ENCODE assay signal across 30 cellular contexts in the genomic region with DNA sequence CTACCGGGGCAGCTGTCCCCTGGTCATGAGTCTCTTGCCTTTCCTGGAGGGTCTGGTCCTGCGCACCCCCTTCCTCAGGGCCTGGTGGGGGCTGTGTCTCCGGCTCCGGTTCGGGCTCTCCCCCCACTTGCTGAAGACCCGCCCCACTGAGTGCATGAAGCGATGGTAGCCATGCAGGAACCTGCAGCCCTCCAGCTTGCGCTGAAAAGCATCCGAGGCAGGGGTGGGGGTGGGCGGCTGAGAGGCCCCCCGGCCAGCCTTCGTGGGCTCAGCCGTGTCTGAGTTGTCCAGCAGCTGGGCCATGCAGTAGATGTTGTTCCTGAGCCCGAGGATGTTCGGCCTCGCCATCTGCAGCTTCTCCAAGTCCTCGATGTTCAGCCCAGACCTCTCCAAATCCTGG. TPM values are rescaled to one million over a fixed set of nuclear protein-coding genes. Genes with fewer than 3 reads are reported as not detected.
DNase-seq lines count a peak whose midpoint lies in the region; ATAC-seq and TF ChIP-seq lines count a peak whose summit lies in the region.
"Had no signal": no experiment of that assay in that cellular context is flagged by ENCODE, and none has a peak within 500 bp of the region (broad histone marks: within the 10 kb centered on the region; RNA-seq: fewer than 3 reads in every experiment).

No MANE protein-coding gene starts in this region.

- H2AFZ ChIP-seq in DND-41 (ENCODE audit: low read depth, low read length) (no peak overlapping the region), neuronal stem cell (ENCODE audit: low read length) (peak overlapping the region; percentile 81)

- POLR2A ChIA-PET in activated CD8-positive, alpha-beta T cell treated with anti-CD3 and anti-CD28 coated beads, Interleukin-2, amount 10 ng/mL, durations not matched to agents 7 days and 5 days (lab: Charles Lee) = interaction anchor here (1.3 to 2.7 kb wide), 2 partner anchors 19 to 23 kb away, joined by 4 to 17 read pairs; a partner anchor contains a TSS

- H2BK12ac ChIP-seq in neuronal stem cell (ENCODE audit: low read length) = peak overlapping the region; percentile 16

- peak overlapping the region; percentile 69 for H3K18ac ChIP-seq in neuronal stem cell (ENCODE audit: low read length)

- H4K20me1 ChIP-seq in DND-41 (ENCODE audit: insufficient read depth, low read length) = peaks cover 38% of the 10 kb centered on the region

- WGBS in neuronal stem cell (ENCODE audit: extremely low coverage in 2 of 2, insufficient read length in 2 of 2, insufficient replicate concordance in 1 of 2), 2 donors = no CpG with 5 or more reads among the region's 17 CpGs

- no peaks in the 10 kb centered on the region for H3K79me1 ChIP-seq in neuronal stem cell (ENCODE audit: low read depth, low read length)

- H3K4me1 Mint-ChIP-seq in activated CD8-positive, alpha-beta memory T cell treated with anti-CD3 and anti-CD28 coated beads, Interleukin-2, amount 10 ng/mL, durations not matched to agents 7 days and 5 days = peaks cover 59% of the 10 kb centered on the region
- H3K4me1 Mint-ChIP-seq in activated CD8-positive, alpha-beta T cell treated with anti-CD3 and anti-CD28 coated beads, Interleukin-2, amount 10 ng/mL, durations not matched to agents 7 days and 5 days (ENCODE audit: low read depth) = peaks cover 61% of the 10 kb centered on the region
- H3K4me1 Mint-ChIP-seq: mesothelial cell of epicardium had no signal

- peak overlapping the region; percentile 87 for H2BK15ac ChIP-seq in neuronal stem cell (ENCODE audit: low read length)

- H3K36me3 ChIP-seq in DND-41 (ENCODE audit: insufficient read depth, low read length) (peaks cover 62% of the 10 kb centered on the region), neuronal stem cell (replicated peaks in 1 of 2; ENCODE audit: control insufficient read depth in 2 of 2, insufficient read depth in 2 of 2, low read length in 2 of 2) (no peaks in the 10 kb centered on the region)
- H3K36me3 ChIP-seq: BE2C, colonic mucosa, transverse colon had no signal

- H3K9me3 Mint-ChIP-seq in activated CD8-positive, alpha-beta memory T cell treated with anti-CD3 and anti-CD28 coated beads, Interleukin-2, amount 10 ng/mL, durations not matched to agents 7 days and 5 days (ENCODE audit: low read depth) = no peaks in the 10 kb centered on the region
- no peaks in the 10 kb centered on the region for H3K9me3 Mint-ChIP-seq in activated CD8-positive, alpha-beta T cell treated with anti-CD3 and anti-CD28 coated beads, Interleukin-2, amount 10 ng/mL, durations not matched to agents 7 days and 5 days (ENCODE audit: insufficient read depth)
- H3K9me3 Mint-ChIP-seq: activated naive CD4-positive, alpha-beta T cell treated with anti-CD3 and anti-CD28 coated beads for 36 hours; mesothelial cell of epicardium; naive B cell had no signal

- no peaks in the 10 kb centered on the region for H3K27me3 Mint-ChIP-seq in activated CD8-positive, alpha-beta memory T cell treated with anti-CD3 and anti-CD28 coated beads, Interleukin-2, amount 10 ng/mL, durations not matched to agents 7 days and 5 days
- no peaks in the 10 kb centered on the region for H3K27me3 Mint-ChIP-seq in activated CD8-positive, alpha-beta T cell treated with anti-CD3 and anti-CD28 coated beads, Interleukin-2, amount 10 ng/mL, durations not matched to agents 7 days and 5 days (ENCODE audit: low read depth)

- H3K14ac ChIP-seq in neuronal stem cell (ENCODE audit: low read length) = no peak overlapping the region

- H3K36me3 Mint-ChIP-seq in activated CD8-positive, alpha-beta memory T cell treated with anti-CD3 and anti-CD28 coated beads, Interleukin-2, amount 10 ng/mL, durations not matched to agents 7 days and 5 days = peaks cover 49% of the 10 kb centered on the region
- H3K36me3 Mint-ChIP-seq in activated CD8-positive, alpha-beta T cell treated with anti-CD3 and anti-CD28 coated beads, Interleukin-2, amount 10 ng/mL, durations not matched to agents 7 days and 5 days (ENCODE audit: low read depth) = peaks cover 71% of the 10 kb centered on the region
- H3K36me3 Mint-ChIP-seq: mesothelial cell of epicardium, naive B cell had no signal

- no peak overlapping the region for H2BK5ac ChIP-seq in neuronal stem cell (ENCODE audit: low read length)

- H3K27me3 ChIP-seq in DND-41 (ENCODE audit: insufficient read depth, low read length, poor library complexity) (no peaks in the 10 kb centered on the region), neuronal stem cell (ENCODE audit: control insufficient read depth in 3 of 3, insufficient read depth in 3 of 3, low read depth in 1 of 3, low read length in 3 of 3) (peaks cover 0 to 8% (median 0%) of the 10 kb centered on the region in 3 experiments)
- H3K27me3 ChIP-seq: BE2C, colonic mucosa, transverse colon had no signal

- H3K27ac ChIP-seq in DND-41 (ENCODE audit: low read length) = peak overlapping the region; percentile 96
- H3K27ac ChIP-seq in neuronal stem cell (replicated peaks; ENCODE audit: low read length) = no peak overlapping the region
- H3K27ac ChIP-seq: colonic mucosa, epithelial cell of prostate, transverse colon had no signal

- H3K4me3 Mint-ChIP-seq in activated CD8-positive, alpha-beta memory T cell treated with anti-CD3 and anti-CD28 coated beads, Interleukin-2, amount 10 ng/mL, durations not matched to agents 7 days and 5 days = peak overlapping the region; percentile 98
- H3K4me3 Mint-ChIP-seq in activated CD8-positive, alpha-beta T cell treated with anti-CD3 and anti-CD28 coated beads, Interleukin-2, amount 10 ng/mL, durations not matched to agents 7 days and 5 days = peak overlapping the region; percentile 96
- H3K4me3 Mint-ChIP-seq: mesothelial cell of epicardium had no signal

- H3K4me1 ChIP-seq in DND-41 (ENCODE audit: insufficient read depth, low read length) (peaks cover 72% of the 10 kb centered on the region), neuronal stem cell (ENCODE audit: control insufficient read depth in 2 of 2, insufficient read depth in 1 of 2, low read depth in 1 of 2, low read length in 2 of 2) (peaks cover 1 to 15% of the 10 kb centered on the region in 2 donors)
- H3K4me1 ChIP-seq: BE2C, colonic mucosa had no signal

- peak overlapping the region; percentile 93 for H3K9ac ChIP-seq in DND-41 (ENCODE audit: low read depth, low read length)
- H3K9ac ChIP-seq in neuronal stem cell (ENCODE audit: low read depth, low read length, poor library complexity) = no peak overlapping the region

- peaks cover 70% of the 10 kb centered on the region for H3K79me2 ChIP-seq in DND-41 (ENCODE audit: insufficient read depth, low read length)

- no peak overlapping the region for H3K4ac ChIP-seq in neuronal stem cell (ENCODE audit: low read length)

- H3K9me3 ChIP-seq in DND-41 (ENCODE audit: insufficient read depth, low read length, severe bottlenecking) = no peaks in the 10 kb centered on the region
- H3K9me3 ChIP-seq in neuronal stem cell (replicated peaks in 1 of 2; ENCODE audit: control insufficient read depth in 2 of 2, insufficient read depth in 1 of 2, low read depth in 1 of 2, low read length in 2 of 2) = peaks cover 0 to 2% of the 10 kb centered on the region in 2 donors
- H3K9me3 ChIP-seq: BE2C, colonic mucosa, transverse colon had no signal

- CTCF ChIA-PET in activated CD8-positive, alpha-beta memory T cell treated with anti-CD3 and anti-CD28 coated beads, Interleukin-2, amount 10 ng/mL, durations not matched to agents 7 days and 5 days (lab: Charles Lee) = interaction anchor here (0.7 to 6.4 kb wide), 17 partner anchors 9 to 161 kb away, joined by 3 to 53 read pairs (median 6); a partner anchor contains a TSS
- CTCF ChIA-PET in activated CD8-positive, alpha-beta T cell treated with anti-CD3 and anti-CD28 coated beads, Interleukin-2, amount 10 ng/mL, durations not matched to agents 7 days and 5 days (lab: Charles Lee) = interaction anchor here (0.7 to 4.9 kb wide), 30 partner anchors 9 to 659 kb away, joined by 3 to 60 read pairs (median 5); a partner anchor contains a TSS

- no peak for DNase-seq in activated CD8-positive, alpha-beta memory T cell treated with anti-CD3 and anti-CD28 coated beads, Interleukin-2, amount 10 ng/mL, durations not matched to agents 7 days and 5 days
- no peak for DNase-seq in activated CD8-positive, alpha-beta memory T cell treated with anti-CD3 and anti-CD28 coated beads, Interleukin-2, amount 50 U/mL, for 4 hours
- DNase-seq in DND-41 (peak; percentile 40), neuronal stem cell (ENCODE audit: low spot score) (no peak)
- no peak for DNase-seq in activated CD8-positive, alpha-beta T cell treated with anti-CD3 and anti-CD28 coated beads, Interleukin-2, amount 10 ng/mL, durations not matched to agents 7 days and 5 days
- no peak for DNase-seq in stimulated activated CD4-positive, alpha-beta T cell treated with anti-CD3 and anti-CD28 coated beads, Interleukin-4, amount 100 ng/mL, for 24 hours
- DNase-seq in stimulated activated CD4-positive, alpha-beta T cell treated with anti-CD3 and anti-CD28 coated beads, Interleukin-1b, Interleukin-23, amount 100 ng/mL, for 48 hours = no peak
- DNase-seq: ACHN; activated naive CD4-positive, alpha-beta T cell treated with anti-CD3 and anti-CD28 coated beads for 36 hours; BE2C; COR-L47; DMS79; effector CD8-positive, alpha-beta T cell; HCEC 1CT; left ventricle myocardium superior; MM.1S; naive B cell; NCI-H1417; NCI-H2029 treated with DMSO at 0.1 percent for 48 hours; NCI-H69; SHP77 treated with DMSO at 0.1 percent for 48 hours; SW 1271; transverse colon had no signal

- peak overlapping the region; percentile 97 for H3K27ac Mint-ChIP-seq in activated CD8-positive, alpha-beta memory T cell treated with anti-CD3 and anti-CD28 coated beads, Interleukin-2, amount 10 ng/mL, durations not matched to agents 7 days and 5 days
- H3K27ac Mint-ChIP-seq in activated CD8-positive, alpha-beta T cell treated with anti-CD3 and anti-CD28 coated beads, Interleukin-2, amount 10 ng/mL, durations not matched to agents 7 days and 5 days = peak overlapping the region; percentile 97
- H3K27ac Mint-ChIP-seq: mesothelial cell of epicardium had no signal

- no peak overlapping the region for H3K23ac ChIP-seq in neuronal stem cell (ENCODE audit: low read depth, low read length, poor library complexity)

- H3K4me3 ChIP-seq in DND-41 (ENCODE audit: low read depth in 1 of 2, low read length in 2 of 2) (peak overlapping the region; percentile 70 to 85; a peak in 3 of 4 replicates), neuronal stem cell (ENCODE audit: low read length in 2 of 2) (no peak overlapping the region)
- H3K4me3 ChIP-seq: colonic mucosa had no signal

- peak overlapping the region; percentile 99 for H3K4me2 ChIP-seq in DND-41 (ENCODE audit: insufficient read depth, low read length)
- no peak overlapping the region for H3K4me2 ChIP-seq in neuronal stem cell (ENCODE audit: insufficient read depth, low read length, poor library complexity, severe bottlenecking)

- no peak for ATAC-seq in activated CD8-positive, alpha-beta memory T cell treated with anti-CD3 and anti-CD28 coated beads, Interleukin-2, amount 10 ng/mL, durations not matched to agents 7 days and 5 days
- no peak for ATAC-seq in DND-41 (ENCODE audit: insufficient read depth, low read depth)
- no peak for ATAC-seq in activated CD8-positive, alpha-beta T cell treated with anti-CD3 and anti-CD28 coated beads, Interleukin-2, amount 10 ng/mL, durations not matched to agents 7 days and 5 days
- ATAC-seq in GM18502 (IDR thresholded peaks at IDR 0.05; ENCODE audit: poor library complexity, unreplicated experiment) = no peak

- H4K91ac ChIP-seq in neuronal stem cell (ENCODE audit: low read depth, low read length, poor library complexity) = no peak overlapping the region

- TF ChIP-seq CTCF in DND-41 (IDR thresholded peaks at IDR 0.05; ENCODE audit: borderline replicate concordance, extremely low read depth, low read length, poor library complexity, severe bottlenecking) = no peak

- peak overlapping the region; percentile 8 for H2AK5ac ChIP-seq in neuronal stem cell (ENCODE audit: low read depth, low read length)

- no peak overlapping the region for H4K8ac ChIP-seq in neuronal stem cell (ENCODE audit: low read depth, low read length)

- no peak overlapping the region for H2BK120ac ChIP-seq in neuronal stem cell (ENCODE audit: low read depth, low read length)

RNA-seq across cellular contexts. Expression of a gene that starts 2.8 kb away (rescaled TPM):
- 100 to 1,000 TPM; 122 to 141 TPM for total RNA-seq in activated CD8-positive, alpha-beta memory T cell treated with anti-CD3 and anti-CD28 coated beads, Interleukin-2, amount 10 ng/mL, durations not matched to agents 7 days and 5 days
- total RNA-seq in activated CD8-positive, alpha-beta T cell treated with anti-CD3 and anti-CD28 coated beads, Interleukin-2, amount 10 ng/mL, durations not matched to agents 7 days and 5 days = 100 to 1,000 TPM; 135 to 140 TPM
- 0.01 TPM for polyA plus RNA-seq in neuronal stem cell (2013, experiment 1 of 2)
- polyA plus RNA-seq in neuronal stem cell (2013, experiment 2 of 2) = 0.04 TPM
- total RNA-seq: bronchial epithelial cell, glomerular endothelial cell, left ventricle myocardium superior, mesothelial cell of epicardium, osteocyte, transverse colon had no signal

RNA-seq across cellular contexts. Expression of a gene that starts 17.3 kb away (rescaled TPM):
- 100 to 1,000 TPM; 107 to 304 TPM for total RNA-seq in activated CD8-positive, alpha-beta memory T cell treated with anti-CD3 and anti-CD28 coated beads, Interleukin-2, amount 10 ng/mL, durations not matched to agents 7 days and 5 days
- total RNA-seq in activated CD8-positive, alpha-beta T cell treated with anti-CD3 and anti-CD28 coated beads, Interleukin-2, amount 10 ng/mL, durations not matched to agents 7 days and 5 days = 100 to 1,000 TPM; 532 to 569 TPM
- 1.4 TPM for polyA plus RNA-seq in neuronal stem cell (2013, experiment 1 of 2)
- polyA plus RNA-seq in neuronal stem cell (2013, experiment 2 of 2) = 1.4 TPM

RNA-seq across cellular contexts. Expression of a gene that starts 25.4 kb away (rescaled TPM):
- total RNA-seq in activated CD8-positive, alpha-beta memory T cell treated with anti-CD3 and anti-CD28 coated beads, Interleukin-2, amount 10 ng/mL, durations not matched to agents 7 days and 5 days = 10 to 100 TPM in 1 of 2 experiments, 1 to 10 TPM in 1; 8.7 to 10.2 TPM
- 10 to 100 TPM; 24.5 to 25.4 TPM for total RNA-seq in activated CD8-positive, alpha-beta T cell treated with anti-CD3 and anti-CD28 coated beads, Interleukin-2, amount 10 ng/mL, durations not matched to agents 7 days and 5 days
- polyA plus RNA-seq in neuronal stem cell (2013, experiment 1 of 2) = 13.2 TPM
- polyA plus RNA-seq in neuronal stem cell (2013, experiment 2 of 2) = 14.0 TPM

Comparison
In these comparisons a context has a peak if more than half of its experiments do, and no peak if none do; other contexts are left out.
1. H3K4me3 ChIP-seq: peak in DND-41 (2 of 2); none in neuronal stem cell (0 of 2).